In the genomic region with DNA sequence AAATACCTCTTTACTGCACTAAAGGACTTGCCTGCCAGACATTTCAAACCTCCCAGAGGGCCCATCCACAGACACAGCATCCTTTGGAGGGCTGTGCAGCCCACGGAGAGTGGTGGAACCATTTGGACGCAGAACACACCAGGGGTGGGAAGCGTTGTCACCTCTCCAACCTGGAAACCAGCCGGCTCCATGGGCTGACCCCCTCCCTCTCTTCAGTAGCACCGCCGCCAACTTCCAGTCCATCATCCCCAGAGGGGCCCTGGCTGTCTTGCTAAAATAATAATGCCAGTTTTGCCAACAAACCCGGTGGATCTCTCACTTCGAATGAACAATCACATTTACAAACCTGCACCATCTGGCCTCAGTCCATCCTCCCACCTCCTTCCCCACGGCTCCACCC, we compare ENCODE assay signal across 26 cellular contexts.
"Had no signal": no experiment of that assay in that cellular context is flagged by ENCODE, and none has a peak within 500 bp of the region (broad histone marks: within the 10 kb centered on the region; RNA-seq: fewer than 3 reads in every experiment).

No MANE protein-coding gene starts in this region.

- H3K4me3 ChIP-seq: adrenal gland, body of pancreas, colonic mucosa had no signal

- H3K27me3 ChIP-seq: adrenal gland, body of pancreas, colonic mucosa had no signal

- H3K36me3 ChIP-seq: adrenal gland, colonic mucosa, WERI-Rb-1 had no signal

- H3K9me3 ChIP-seq: adrenal gland, body of pancreas, colonic mucosa had no signal

- DNase-seq: activated B cell treated with CpG ODN at 0.5 μM for 24 hours; activated CD4-positive, alpha-beta memory T cell treated with anti-CD3 and anti-CD28 coated beads for 36 hours; activated CD4-positive, alpha-beta T cell treated with anti-CD3 and anti-CD28 coated beads, Interleukin-2, amount 10 ng/mL, durations not matched to agents 24 days and 14 days; activated CD8-positive, alpha-beta memory T cell treated with anti-CD3 and anti-CD28 coated beads, Interleukin-2, amount 10 ng/mL, durations not matched to agents 7 days and 5 days; activated CD8-positive, alpha-beta memory T cell treated with anti-CD3 and anti-CD28 coated beads, Interleukin-2, amount 50 U/mL, for 4 hours; activated CD8-positive, alpha-beta T cell treated with anti-CD3 and anti-CD28 coated beads, Interleukin-2, amount 10 ng/mL, durations not matched to agents 7 days and 5 days; activated effector memory CD4-positive, alpha-beta T cell treated with anti-CD3 and anti-CD28 coated beads, Interleukin-2, amount 50 U/mL, for 16 hours; activated naive CD4-positive, alpha-beta T cell treated with anti-CD3 and anti-CD28 coated beads for 36 hours; activated naive CD8-positive, alpha-beta T cell treated with anti-CD3 and anti-CD28 coated beads for 36 hours; activated naive CD8-positive, alpha-beta T cell treated with anti-CD3 and anti-CD28 coated beads, Interleukin-2, amount 50 U/mL, for 24 hours; activated T-cell treated with anti-CD3 and anti-CD28 coated beads, Interleukin-2, amount 50 U/mL, for 1 hour; activated T-cell treated with anti-CD3 and anti-CD28 coated beads, Interleukin-2, amount 50 U/mL, for 48 hours; adrenal gland; amygdala; aorta; body of pancreas; caudate nucleus; colonic mucosa; effector CD8-positive, alpha-beta T cell; foreskin fibroblast; head of caudate nucleus; T-cell; T1000 had no signal

- H3K27ac ChIP-seq: adrenal gland, body of pancreas, colonic mucosa, epithelial cell of prostate, WERI-Rb-1 had no signal

- ATAC-seq: activated CD4-positive, CD25-positive, alpha-beta regulatory T cell treated with anti-CD3 and anti-CD28 coated beads, Interleukin-2, amount 50 U/mL, for 24 hours; activated CD8-positive, alpha-beta memory T cell treated with anti-CD3 and anti-CD28 coated beads, Interleukin-2, amount 10 ng/mL, durations not matched to agents 7 days and 5 days; activated CD8-positive, alpha-beta T cell treated with anti-CD3 and anti-CD28 coated beads, Interleukin-2, amount 10 ng/mL, durations not matched to agents 7 days and 5 days; activated naive CD8-positive, alpha-beta T cell treated with anti-CD3 and anti-CD28 coated beads, Interleukin-2, amount 50 U/mL, for 24 hours; body of pancreas; T-cell had no signal

- H3K4me1 ChIP-seq: adrenal gland, body of pancreas, colonic mucosa had no signal
